Comparison of ENCODE assay signal across 9 cellular contexts in the genomic region with DNA sequence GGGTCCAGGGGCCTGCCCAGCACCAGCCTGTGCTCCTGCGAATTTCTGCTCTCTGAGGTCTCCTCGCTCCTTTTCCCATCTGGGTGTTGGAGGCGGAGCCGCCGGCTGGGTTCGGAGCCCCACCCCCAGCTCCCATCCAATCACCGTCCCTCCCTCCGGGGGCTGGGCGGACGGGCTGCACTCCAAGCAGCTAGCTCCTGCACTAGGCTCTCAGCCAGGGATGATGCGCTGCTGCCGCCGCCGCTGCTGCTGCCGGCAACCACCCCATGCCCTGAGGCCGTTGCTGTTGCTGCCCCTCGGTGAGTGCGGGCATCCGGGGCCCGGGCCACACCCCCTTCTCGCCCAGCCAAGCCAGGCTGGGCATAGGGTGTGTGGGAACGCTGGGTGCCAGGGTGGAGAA. TPM values are rescaled to one million over a fixed set of nuclear protein-coding genes. Genes with fewer than 3 reads are reported as not detected.
A peak's percentile ranks its signal among the peaks of the same experiment; 100 is the strongest.
DNase-seq lines count a peak whose midpoint lies in the region; ATAC-seq and TF ChIP-seq lines count a peak whose summit lies in the region.
"Had no signal": no experiment of that assay in that cellular context is flagged by ENCODE, and none has a peak within 500 bp of the region (broad histone marks: within the 10 kb centered on the region; RNA-seq: fewer than 3 reads in every experiment).

Gene NRN1L (plus strand): TSS at position 202 of the 400 bp plus-strand sequence. CDS start 19 bp downstream, at position 221.

- H3K36me3 Mint-ChIP-seq in CD8-positive, alpha-beta T cell, result peaks cover 60% of the 10 kb centered on the region
- peaks cover 0 to 63% (median 2%) of the 10 kb centered on the region in 3 donors for H3K36me3 Mint-ChIP-seq in CD8-positive, alpha-beta memory T cell

- H3K4me3 Mint-ChIP-seq in CD8-positive, alpha-beta T cell, result no peak within 1 kb of the TSS
- H3K4me3 Mint-ChIP-seq in CD8-positive, alpha-beta memory T cell, result no peak within 1 kb of the TSS

- DNase-seq in NCI-H1048 (lab: John Stamatoyannopoulos, UW) (peak; percentile 38), brain microvascular endothelial cell (peak; percentile 84)
- no peak for DNase-seq in CD8-positive, alpha-beta T cell
- no peak for DNase-seq in CD8-positive, alpha-beta memory T cell

- intact Hi-C loops in CD8-positive, alpha-beta T cell (cut with DNase I, micrococcal nuclease), result no loop called here

- peak within 1 kb of the TSS; percentile 29 for H3K27ac ChIP-seq in 22Rv1
- no peak within 1 kb of the TSS for H3K27ac ChIP-seq in brain microvascular endothelial cell
- H3K27ac ChIP-seq in skeletal muscle tissue (ENCODE audit: low read depth, low read length), result peak within 1 kb of the TSS; percentile 99
- no peak within 1 kb of the TSS for H3K27ac ChIP-seq in CD8-positive, alpha-beta T cell (ENCODE audit: low read depth, low read length)
- H3K27ac ChIP-seq in CD8-positive, alpha-beta memory T cell (ENCODE audit: low read depth, low read length), result no peak within 1 kb of the TSS
- H3K27ac ChIP-seq: VCaP had no signal

- ATAC-seq in CD8-positive, alpha-beta T cell, result no peak
- ATAC-seq in GM18873 (IDR thresholded peaks at IDR 0.05; ENCODE audit: low FRiP score, unreplicated experiment), result no peak

- CTCF ChIA-PET in CD8-positive, alpha-beta T cell (lab: Charles Lee), result interaction anchor here (0.6 to 8.2 kb wide), 34 partner anchors 8 to 343 kb away, joined by 3 to 93 read pairs (median 7); partner anchors contain the start of genes CTRL, EDC4, LCAT and PSKH1
- CTCF ChIA-PET in CD8-positive, alpha-beta memory T cell (lab: Charles Lee), result interaction anchor here (0.8 to 4.1 kb wide), 23 partner anchors 8 to 363 kb away, joined by 3 to 44 read pairs (median 6); partner anchors contain the start of genes DDX28, DUS2, EDC4 and PSKH1

- H3K9me3 Mint-ChIP-seq in CD8-positive, alpha-beta T cell, result no peaks in the 10 kb centered on the region
- H3K9me3 Mint-ChIP-seq in CD8-positive, alpha-beta memory T cell, result no peaks in the 10 kb centered on the region

- H3K27me3 ChIP-seq in brain microvascular endothelial cell (replicated peaks) (no peaks in the 10 kb centered on the region), iPS-15b (ENCODE audit: control insufficient read depth, insufficient read depth, low read length) (no peaks in the 10 kb centered on the region), skeletal muscle tissue (ENCODE audit: control insufficient read depth in 3 of 3, insufficient read depth in 3 of 3, low read length in 3 of 3) (no peaks in the 10 kb centered on the region)
- no peaks in the 10 kb centered on the region for H3K27me3 ChIP-seq in CD8-positive, alpha-beta T cell (ENCODE audit: insufficient read depth, low read length)
- no peaks in the 10 kb centered on the region for H3K27me3 ChIP-seq in CD8-positive, alpha-beta memory T cell (ENCODE audit: insufficient read depth, low read length, poor library complexity, severe bottlenecking)

- H3K4me3 ChIP-seq in brain microvascular endothelial cell (ENCODE audit: low read depth, low read length), result no peak within 1 kb of the TSS
- peak within 1 kb of the TSS; percentile 54 for H3K4me3 ChIP-seq in iPS-15b (ENCODE audit: low read depth, low read length)
- peak within 1 kb of the TSS in 1 of 3 donors; percentile 29 for H3K4me3 ChIP-seq in skeletal muscle tissue (ENCODE audit: low read length in 3 of 3)
- H3K4me3 ChIP-seq in CD8-positive, alpha-beta T cell (ENCODE audit: low read depth, low read length), result no peak within 1 kb of the TSS
- no peak within 1 kb of the TSS for H3K4me3 ChIP-seq in CD8-positive, alpha-beta memory T cell (ENCODE audit: low read length)

- POLR2A ChIA-PET in CD8-positive, alpha-beta T cell (lab: Charles Lee), result interaction anchor here (1.5 kb wide), 1 partner anchor 101 kb away, joined by 4 read pairs; no protein-coding TSS in a partner anchor
- POLR2A ChIA-PET in CD8-positive, alpha-beta memory T cell (lab: Charles Lee), result interaction anchor here (0.5 to 1.0 kb wide), 2 partner anchors 156 to 358 kb away, joined by 3 to 4 read pairs; no protein-coding TSS in a partner anchor

- H3K9me3 ChIP-seq in iPS-15b (ENCODE audit: control insufficient read depth, insufficient read depth, low read length) (no peaks in the 10 kb centered on the region), skeletal muscle tissue (ENCODE audit: control insufficient read depth in 3 of 3, low read length in 3 of 3) (no peaks in the 10 kb centered on the region)
- H3K9me3 ChIP-seq in CD8-positive, alpha-beta T cell (ENCODE audit: low read length), result no peaks in the 10 kb centered on the region
- no peaks in the 10 kb centered on the region for H3K9me3 ChIP-seq in CD8-positive, alpha-beta memory T cell (ENCODE audit: low read length)

- H3K4me1 ChIP-seq in iPS-15b (ENCODE audit: control insufficient read depth, insufficient read depth, low read length) (peaks cover 14% of the 10 kb centered on the region), skeletal muscle tissue (ENCODE audit: control insufficient read depth in 3 of 3, insufficient read depth in 3 of 3, low read length in 3 of 3) (peaks cover 50 to 55% (median 55%) of the 10 kb centered on the region in 3 donors)
- no peaks in the 10 kb centered on the region for H3K4me1 ChIP-seq in CD8-positive, alpha-beta T cell (ENCODE audit: insufficient read depth, low read length)
- H3K4me1 ChIP-seq in CD8-positive, alpha-beta memory T cell (ENCODE audit: insufficient read depth, low read length), result no peaks in the 10 kb centered on the region

- H3K36me3 ChIP-seq in brain microvascular endothelial cell (replicated peaks) (peaks cover 52% of the 10 kb centered on the region), iPS-15b (ENCODE audit: control insufficient read depth, insufficient read depth, low read length) (peaks cover 39% of the 10 kb centered on the region), skeletal muscle tissue (ENCODE audit: control insufficient read depth in 3 of 3, insufficient read depth in 3 of 3, low read length in 3 of 3) (peaks cover 40 to 52% (median 47%) of the 10 kb centered on the region in 3 donors)
- peaks cover 42% of the 10 kb centered on the region for H3K36me3 ChIP-seq in CD8-positive, alpha-beta T cell (ENCODE audit: insufficient read depth, low read length)
- H3K36me3 ChIP-seq in CD8-positive, alpha-beta memory T cell (ENCODE audit: insufficient read depth, low read length), result peaks cover 48% of the 10 kb centered on the region

- TF ChIP-seq CTCF in 22Rv1 (IDR thresholded peaks at IDR 0.05), result no peak
- TF ChIP-seq CTCF in brain microvascular endothelial cell (IDR thresholded peaks at IDR 0.05; ENCODE audit: low read depth, low read length, missing control alignments), result no peak
- TF ChIP-seq CTCF in CD8-positive, alpha-beta T cell (IDR thresholded peaks at IDR 0.05), result no peak

- no peak within 1 kb of the TSS for H3K9ac ChIP-seq in iPS-15b (ENCODE audit: low read depth, low read length)
- peak within 1 kb of the TSS; percentile 3 to 87 (median 58) for H3K9ac ChIP-seq in skeletal muscle tissue (ENCODE audit: low read depth in 1 of 3, low read length in 3 of 3)

- H3K4me1 Mint-ChIP-seq in CD8-positive, alpha-beta T cell (ENCODE audit: low read depth), result no peaks in the 10 kb centered on the region
- no peaks in the 10 kb centered on the region for H3K4me1 Mint-ChIP-seq in CD8-positive, alpha-beta memory T cell

- H3K27ac Mint-ChIP-seq in CD8-positive, alpha-beta T cell, result no peak within 1 kb of the TSS
- peak within 1 kb of the TSS in 3 of 8 donors; percentile 24 to 82 (median 77) for H3K27ac Mint-ChIP-seq in CD8-positive, alpha-beta memory T cell

- no peaks in the 10 kb centered on the region for H3K27me3 Mint-ChIP-seq in CD8-positive, alpha-beta T cell (ENCODE audit: low read depth)
- no peaks in the 10 kb centered on the region for H3K27me3 Mint-ChIP-seq in CD8-positive, alpha-beta memory T cell

- in situ Hi-C loops in brain microvascular endothelial cell (cut with HindIII; ENCODE audit: low pct_ligation_motif_present, low sequenced_read_pairs), result no loop called here

RNA-seq across cellular contexts. Expression of gene NRN1L, which starts in this region (rescaled TPM):
- 1.0 TPM for total RNA-seq in skeletal muscle tissue
- 1 to 10 TPM in 1 of 2 experiments, under 1 TPM in 1; 0.90 to 1.4 TPM for total RNA-seq in CD8-positive, alpha-beta T cell
- under 1 TPM in 1 of 2 experiments, not detected in 1; 0.97 TPM for total RNA-seq in CD8-positive, alpha-beta memory T cell
- polyA plus RNA-seq in CD8-positive, alpha-beta memory T cell, result 0.83 TPM

Comparison
In these comparisons a context has a peak if more than half of its experiments do, and no peak if none do; other contexts are left out.
1. H3K27ac ChIP-seq: peak in 22Rv1 (single experiment) and skeletal muscle tissue (single experiment); none in brain microvascular endothelial cell (single experiment), CD8-positive, alpha-beta T cell (single experiment) and CD8-positive, alpha-beta memory T cell (single experiment).
2. DNase-seq: peak in NCI-H1048 (single experiment) and brain microvascular endothelial cell (single experiment); none in CD8-positive, alpha-beta T cell (0 of 7) and CD8-positive, alpha-beta memory T cell (0 of 5).